Comparison of ENCODE assay signal across 8 cellular contexts in genomic region chr4:181569553-181569952, GRCh38.
A peak's percentile ranks its signal among the peaks of the same experiment; 100 is the strongest.
DNase-seq lines count a peak whose midpoint lies in the region; ATAC-seq, FAIRE-seq and TF ChIP-seq lines count a peak whose summit lies in the region.

No MANE protein-coding gene starts in this region.

- peak; percentile 47 for TF ChIP-seq CTCF in HepG2 (CRISPR knock-in tag; IDR thresholded peaks at IDR 0.05)
- TF ChIP-seq CTCF in spleen (IDR thresholded peaks at IDR 0.05 in 8 of 11, conservative IDR thresholded peaks at IDR 0.05 in 3 of 11): peak in 1 of 11 experiments; percentile 8

- no peak overlapping the region for H3K27ac Mint-ChIP-seq in activated T-cell treated with anti-CD3 and anti-CD28 coated beads, Interleukin-2, amount 50 U/mL, for 24 hours
- no peak overlapping the region for H3K27ac Mint-ChIP-seq in CD4-positive, alpha-beta memory T cell

- TF ChIP-seq POLR2A in HepG2 (IDR thresholded peaks at IDR 0.05; ENCODE audit: insufficient read depth in 1 of 2, low read depth in 2 of 2, low read length in 2 of 2) (no peak), spleen (IDR thresholded peaks at IDR 0.05) (no peak)

- no peaks in the 10 kb centered on the region for H3K79me2 ChIP-seq in HepG2 (ENCODE audit: insufficient read depth, low read length)

- H4K20me1 ChIP-seq in HepG2 (ENCODE audit: insufficient read depth, low read length): no peaks in the 10 kb centered on the region

- no peaks in the 10 kb centered on the region for H3K27me3 Mint-ChIP-seq in activated T-cell treated with anti-CD3 and anti-CD28 coated beads, Interleukin-2, amount 50 U/mL, for 24 hours
- no peaks in the 10 kb centered on the region for H3K27me3 Mint-ChIP-seq in CD4-positive, alpha-beta memory T cell

- no peak overlapping the region for H2AFZ ChIP-seq in HepG2 (ENCODE audit: low read length)

- H3K4me1 ChIP-seq in HepG2 (ENCODE audit: insufficient read depth, low read length): no peaks in the 10 kb centered on the region
- no peaks in the 10 kb centered on the region for H3K4me1 ChIP-seq in CD4-positive, alpha-beta memory T cell (ENCODE audit: insufficient read depth, low read length)
- H3K4me1 ChIP-seq in spleen: no peaks in the 10 kb centered on the region

- no peak overlapping the region for H3K4me2 ChIP-seq in HepG2 (ENCODE audit: low read depth, low read length)

- TF ChIP-seq EP300 in HepG2 (IDR thresholded peaks at IDR 0.05; ENCODE audit: low read depth in 2 of 2, low read length in 2 of 2) (no peak), HepG2 (CRISPR knock-in tag; IDR thresholded peaks at IDR 0.05; ENCODE audit: borderline replicate concordance) (no peak)

- H3K27me3 ChIP-seq in HepG2 (ENCODE audit: control insufficient read depth in 1 of 2, insufficient read depth in 2 of 2, low read length in 2 of 2): no peaks in the 10 kb centered on the region
- no peaks in the 10 kb centered on the region for H3K27me3 ChIP-seq in CD4-positive, alpha-beta memory T cell (ENCODE audit: insufficient read depth, low read length)
- no peaks in the 10 kb centered on the region for H3K27me3 ChIP-seq in spleen (replicated peaks in 1 of 7)

- no peak for TF ChIP-seq RAD21 in HepG2 (CRISPR knock-in tag; IDR thresholded peaks at IDR 0.05)

- no peak overlapping the region for H3K27ac ChIP-seq in HepG2 (ENCODE audit: extremely low read length, insufficient read depth, low read length)
- no peak overlapping the region for H3K27ac ChIP-seq in CD4-positive, alpha-beta memory T cell (ENCODE audit: low read depth, low read length)
- H3K27ac ChIP-seq in spleen: no peak overlapping the region

- H3K36me3 ChIP-seq in HepG2 (replicated peaks in 1 of 2; ENCODE audit: control insufficient read depth in 1 of 2, insufficient read depth in 2 of 2, low read length in 2 of 2): no peaks in the 10 kb centered on the region
- no peaks in the 10 kb centered on the region for H3K36me3 ChIP-seq in CD4-positive, alpha-beta memory T cell (ENCODE audit: insufficient read depth, low read length)
- H3K36me3 ChIP-seq in spleen: no peaks in the 10 kb centered on the region

- no peaks in the 10 kb centered on the region for H3K9me3 Mint-ChIP-seq in activated T-cell treated with anti-CD3 and anti-CD28 coated beads, Interleukin-2, amount 50 U/mL, for 24 hours
- peaks cover 0 to 7% (median 0%) of the 10 kb centered on the region in 8 donors for H3K9me3 Mint-ChIP-seq in CD4-positive, alpha-beta memory T cell

- in situ Hi-C loops in HepG2 (cut with HindIII; ENCODE audit: extremely low pct_ligation_motif_present, low pct_unique_long_range_greater_than_20kb): loop anchor here (25.0 kb wide), 1 partner anchor 1243 kb away; no protein-coding TSS in a partner anchor

- no peak for FAIRE-seq in HepG2 (lab: Jason Lieb, UNC)

- 30% methylated on average over 2 of the region's 2 CpGs for WGBS in HepG2 (ENCODE audit: low lambda C conversion rate)
- WGBS in spleen, 5 donors: 51 to 62% (median 54%) methylated on average over 2 of the region's 2 CpGs

- no peaks in the 10 kb centered on the region for H3K36me3 Mint-ChIP-seq in activated T-cell treated with anti-CD3 and anti-CD28 coated beads, Interleukin-2, amount 50 U/mL, for 24 hours (ENCODE audit: low read depth)
- H3K36me3 Mint-ChIP-seq in CD4-positive, alpha-beta memory T cell: no peaks in the 10 kb centered on the region

- no peaks in the 10 kb centered on the region for H3K4me1 Mint-ChIP-seq in activated T-cell treated with anti-CD3 and anti-CD28 coated beads, Interleukin-2, amount 50 U/mL, for 24 hours (ENCODE audit: low read depth)
- H3K4me1 Mint-ChIP-seq in CD4-positive, alpha-beta memory T cell: no peaks in the 10 kb centered on the region

- intact Hi-C loops in HepG2 (cut with micrococcal nuclease; ENCODE audit: unreplicated experiment): no loop called here
- intact Hi-C loops in CD4-positive, alpha-beta memory T cell (cut with micrococcal nuclease): no loop called here
- intact Hi-C loops in spleen (cut with DNase I; ENCODE audit: low total_unique reads): no loop called here

- no peak overlapping the region for H3K9ac ChIP-seq in HepG2 (ENCODE audit: insufficient read depth, low read depth, low read length)

- H3K4me3 Mint-ChIP-seq in activated T-cell treated with anti-CD3 and anti-CD28 coated beads, Interleukin-2, amount 50 U/mL, for 24 hours: no peak overlapping the region
- no peak overlapping the region for H3K4me3 Mint-ChIP-seq in CD4-positive, alpha-beta memory T cell

- H3K9me3 ChIP-seq in HepG2 (ENCODE audit: low read length) (no peaks in the 10 kb centered on the region), spleen (no peaks in the 10 kb centered on the region)
- no peaks in the 10 kb centered on the region for H3K9me3 ChIP-seq in CD4-positive, alpha-beta memory T cell (ENCODE audit: control insufficient read depth in 1 of 2, low read length in 2 of 2)

- CTCF ChIA-PET in HepG2 (lab: Yijun Ruan, JAX; ENCODE audit: low intra/inter-chr PET ratio, low total read pairs): interaction anchor here (0.9 kb wide), 1 partner anchor 1237 kb away, joined by 3 read pairs; no protein-coding TSS in a partner anchor
- CTCF ChIA-PET in CD4-positive, alpha-beta memory T cell (lab: Charles Lee; ENCODE audit: partially characterized antibody): no interaction called here

- DNase-seq in AG08395 (ENCODE audit: low spot score): peak; percentile 56
- peak; percentile 31 for DNase-seq in Jurkat, Clone E6-1 (ENCODE audit: low read depth, low spot score)
- DNase-seq in astrocyte of the hippocampus (ENCODE audit: low read depth, low spot score): peak; percentile 72
- DNase-seq in HepG2 (ENCODE audit: low spot score): peak; percentile 9
- no peak for DNase-seq in activated T-cell treated with anti-CD3 and anti-CD28 coated beads, Interleukin-2, amount 50 U/mL, for 24 hours
- no peak for DNase-seq in CD4-positive, alpha-beta memory T cell
- DNase-seq in spleen: no peak

- H3K4me3 ChIP-seq in Jurkat, Clone E6-1 (ENCODE audit: low read length): no peak overlapping the region
- no peak overlapping the region for H3K4me3 ChIP-seq in HepG2 (replicated peaks in 1 of 3; ENCODE audit: insufficient read depth in 1 of 3, low read depth in 2 of 3, low read length in 3 of 3)
- H3K4me3 ChIP-seq in CD4-positive, alpha-beta memory T cell (ENCODE audit: low read length in 2 of 2): no peak overlapping the region
- H3K4me3 ChIP-seq in spleen: no peak overlapping the region

- ATAC-seq in GM18907 (IDR thresholded peaks at IDR 0.05; ENCODE audit: unreplicated experiment) (peak; percentile 78), HepG2 (peak; percentile 82)

- POLR2A ChIA-PET in HepG2 (lab: Yijun Ruan, JAX): no interaction called here
- POLR2A ChIA-PET in CD4-positive, alpha-beta memory T cell (lab: Charles Lee; ENCODE audit: partially characterized antibody): no interaction called here

- BruUV-seq in HepG2 (replicated peaks; lab: Mats Ljungman, UMichigan): no TSS peak

TF ChIP-seq in HepG2, 621 proteins besides CTCF, POLR2A, EP300 and RAD21 (continues in another document):
- TF ChIP-seq ZSCAN20 (CRISPR knock-in tag; IDR thresholded peaks at IDR 0.05; ENCODE audit: borderline replicate concordance): no peak
- no peak for TF ChIP-seq BHLHE40 (IDR thresholded peaks at IDR 0.05; ENCODE audit: low read length)
- TF ChIP-seq MAZ (IDR thresholded peaks at IDR 0.05; ENCODE audit: borderline replicate concordance, low read depth, low read length): no peak
- no peak for TF ChIP-seq MAZ (CRISPR knock-in tag; IDR thresholded peaks at IDR 0.05; ENCODE audit: low read depth)
- 0 out of 2 replicates have a peak, but pooled peaks have one; percentile 10 for TF ChIP-seq SMC3 (IDR thresholded peaks at IDR 0.05; ENCODE audit: low read length)
- no peak for TF ChIP-seq DMAP1 (CRISPR knock-in tag; IDR thresholded peaks at IDR 0.05)
- TF ChIP-seq ELK4 (CRISPR knock-in tag; IDR thresholded peaks at IDR 0.05; ENCODE audit: borderline replicate concordance): no peak
- TF ChIP-seq SALL2 (CRISPR knock-in tag; IDR thresholded peaks at IDR 0.05): no peak
- no peak for TF ChIP-seq PHF8 (CRISPR knock-in tag; IDR thresholded peaks at IDR 0.05)
- TF ChIP-seq NFYC (CRISPR knock-in tag; IDR thresholded peaks at IDR 0.05): 0 out of 2 replicates have a peak, but pooled peaks have one; percentile 14
- TF ChIP-seq, protein P1, sequence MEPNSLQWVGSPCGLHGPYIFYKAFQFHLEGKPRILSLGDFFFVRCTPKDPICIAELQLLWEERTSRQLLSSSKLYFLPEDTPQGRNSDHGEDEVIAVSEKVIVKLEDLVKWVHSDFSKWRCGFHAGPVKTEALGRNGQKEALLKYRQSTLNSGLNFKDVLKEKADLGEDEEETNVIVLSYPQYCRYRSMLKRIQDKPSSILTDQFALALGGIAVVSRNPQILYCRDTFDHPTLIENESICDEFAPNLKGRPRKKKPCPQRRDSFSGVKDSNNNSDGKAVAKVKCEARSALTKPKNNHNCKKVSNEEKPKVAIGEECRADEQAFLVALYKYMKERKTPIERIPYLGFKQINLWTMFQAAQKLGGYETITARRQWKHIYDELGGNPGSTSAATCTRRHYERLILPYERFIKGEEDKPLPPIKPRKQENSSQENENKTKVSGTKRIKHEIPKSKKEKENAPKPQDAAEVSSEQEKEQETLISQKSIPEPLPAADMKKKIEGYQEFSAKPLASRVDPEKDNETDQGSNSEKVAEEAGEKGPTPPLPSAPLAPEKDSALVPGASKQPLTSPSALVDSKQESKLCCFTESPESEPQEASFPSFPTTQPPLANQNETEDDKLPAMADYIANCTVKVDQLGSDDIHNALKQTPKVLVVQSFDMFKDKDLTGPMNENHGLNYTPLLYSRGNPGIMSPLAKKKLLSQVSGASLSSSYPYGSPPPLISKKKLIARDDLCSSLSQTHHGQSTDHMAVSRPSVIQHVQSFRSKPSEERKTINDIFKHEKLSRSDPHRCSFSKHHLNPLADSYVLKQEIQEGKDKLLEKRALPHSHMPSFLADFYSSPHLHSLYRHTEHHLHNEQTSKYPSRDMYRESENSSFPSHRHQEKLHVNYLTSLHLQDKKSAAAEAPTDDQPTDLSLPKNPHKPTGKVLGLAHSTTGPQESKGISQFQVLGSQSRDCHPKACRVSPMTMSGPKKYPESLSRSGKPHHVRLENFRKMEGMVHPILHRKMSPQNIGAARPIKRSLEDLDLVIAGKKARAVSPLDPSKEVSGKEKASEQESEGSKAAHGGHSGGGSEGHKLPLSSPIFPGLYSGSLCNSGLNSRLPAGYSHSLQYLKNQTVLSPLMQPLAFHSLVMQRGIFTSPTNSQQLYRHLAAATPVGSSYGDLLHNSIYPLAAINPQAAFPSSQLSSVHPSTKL (CRISPR knock-in tag; IDR thresholded peaks at IDR 0.05): no peak
- no peak for TF ChIP-seq ZNF225 (CRISPR knock-in tag; IDR thresholded peaks at IDR 0.05)
- peak; percentile 57 for TF ChIP-seq STAG1 (CRISPR knock-in tag; IDR thresholded peaks at IDR 0.05)

Comparison
In these comparisons a context has a peak if more than half of its experiments do, and no peak if none do; other contexts are left out.
1. DNase-seq: peak in AG08395 (single experiment), Jurkat, Clone E6-1 (single experiment), astrocyte of the hippocampus (single experiment) and HepG2 (single experiment); none in activated T-cell treated with anti-CD3 and anti-CD28 coated beads, Interleukin-2, amount 50 U/mL, for 24 hours (single experiment), CD4-positive, alpha-beta memory T cell (0 of 5) and spleen (single experiment).